In genomic region chr17:73231841-73232586, GRCh38 we compare ENCODE assay signal across 8 cellular contexts. TPM values are rescaled to one million over a fixed set of nuclear protein-coding genes. Genes with fewer than 3 reads are reported as not detected.
DNase-seq lines count a peak whose midpoint lies in the region; ATAC-seq lines count a peak whose summit lies in the region.

No MANE protein-coding gene starts in this region.

- H3K9me3 ChIP-seq in SK-N-MC (ENCODE audit: low read depth, low read length) = no peaks in the 10 kb centered on the region

- H3K36me3 Mint-ChIP-seq in activated naive CD4-positive, alpha-beta T cell treated with anti-CD3 and anti-CD28 coated beads, Interleukin-2, amount 50 U/mL, for 24 hours = peaks cover 7% of the 10 kb centered on the region

- peaks cover 28% of the 10 kb centered on the region for H3K36me3 ChIP-seq in SK-N-MC (ENCODE audit: insufficient read depth, low read length)

- H3K4me1 Mint-ChIP-seq in activated naive CD4-positive, alpha-beta T cell treated with anti-CD3 and anti-CD28 coated beads, Interleukin-2, amount 50 U/mL, for 24 hours = peaks cover 66% of the 10 kb centered on the region

- H3K27me3 Mint-ChIP-seq in activated naive CD4-positive, alpha-beta T cell treated with anti-CD3 and anti-CD28 coated beads, Interleukin-2, amount 50 U/mL, for 24 hours = no peaks in the 10 kb centered on the region

- H3K4me3 ChIP-seq in GM08714 (ENCODE audit: low read length) (peak overlapping the region; percentile 94), SK-N-MC (peak overlapping the region; percentile 84)

- peak overlapping the region; percentile 98 for H3K27ac Mint-ChIP-seq in activated naive CD4-positive, alpha-beta T cell treated with anti-CD3 and anti-CD28 coated beads, Interleukin-2, amount 50 U/mL, for 24 hours

- peak; percentile 80 for ATAC-seq in HG02571 (IDR thresholded peaks at IDR 0.05; ENCODE audit: unreplicated experiment)

- peak; percentile 94 for DNase-seq in NCI-H1048 (lab: John Stamatoyannopoulos, UW)
- DNase-seq in SK-N-MC (ENCODE audit: low read depth, low spot score) = peak; percentile 66
- peak; percentile 68 for DNase-seq in glomerular endothelial cell (ENCODE audit: extremely low read depth, low read depth, low spot score)
- DNase-seq in occipital lobe (lab: John Stamatoyannopoulos, UW) = peak; percentile 94

- no peaks in the 10 kb centered on the region for H3K9me3 Mint-ChIP-seq in activated naive CD4-positive, alpha-beta T cell treated with anti-CD3 and anti-CD28 coated beads, Interleukin-2, amount 50 U/mL, for 24 hours

- H3K4me3 Mint-ChIP-seq in activated naive CD4-positive, alpha-beta T cell treated with anti-CD3 and anti-CD28 coated beads, Interleukin-2, amount 50 U/mL, for 24 hours = peak overlapping the region; percentile 91

- H3K9ac ChIP-seq in SK-N-MC (ENCODE audit: insufficient read length) = peak overlapping the region; percentile 94

- H3K27ac ChIP-seq in SK-N-MC = peak overlapping the region; percentile 84
- H3K27ac ChIP-seq in temporal lobe (ENCODE audit: low read depth, low read length) = peak overlapping the region; percentile 70

RNA-seq across cellular contexts. Expression of gene CPSF4L, which starts 29.7 kb away (rescaled TPM):
- total RNA-seq in glomerular endothelial cell = 1.2 TPM in 1 of 2 replicates, not detected in the other
- total RNA-seq in occipital lobe = not detected
- total RNA-seq in temporal lobe = not detected

RNA-seq across cellular contexts. Expression of gene COG1, which starts 39.2 kb away (rescaled TPM):
- total RNA-seq in glomerular endothelial cell (20.3 and 27.5 TPM in 2 replicates), occipital lobe (19.3 TPM), temporal lobe (17.9 TPM)

Comparison
In these comparisons a context has a peak if more than half of its experiments do, and no peak if none do; other contexts are left out.
1. Peak in every context shown above with its lines: DNase-seq, ATAC-seq, H3K4me3 ChIP-seq and H3K27ac ChIP-seq.